In the genomic region with DNA sequence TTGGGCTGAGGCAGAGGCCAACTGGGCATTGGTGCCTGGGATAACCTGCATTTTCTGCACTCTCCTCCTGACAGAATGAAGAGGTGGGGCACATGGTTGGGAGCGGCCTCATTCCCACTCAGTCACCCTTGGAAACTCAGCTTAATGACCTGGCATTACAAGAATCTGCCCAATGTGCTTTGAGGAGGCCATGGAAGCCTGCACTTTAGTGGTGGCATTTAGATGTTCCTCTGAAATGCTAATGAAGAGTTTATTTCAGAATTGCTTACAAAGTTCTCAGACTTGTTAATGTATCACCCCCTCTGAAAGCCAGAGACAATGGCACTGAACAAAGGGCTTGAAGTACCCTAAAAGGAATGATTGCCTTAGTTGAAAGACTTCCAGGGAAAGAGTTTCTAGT, we compare ENCODE assay signal across 1 cellular context.
TF ChIP-seq lines count a peak whose summit lies in the region.

No MANE protein-coding gene starts in this region.

TF ChIP-seq in GM23338, 12 proteins besides CTCF, POLR2A, EP300 and RAD21 (continued from another document):
- TF ChIP-seq ZNF331 (CRISPR knock-in tag; IDR thresholded peaks at IDR 0.05; ENCODE audit: low read depth): no peak
- TF ChIP-seq NANOG (IDR thresholded peaks at IDR 0.05; ENCODE audit: borderline replicate concordance): no peak; the same call in 1 of the 2 replicates
